Comparison of ENCODE assay signal across 27 cellular contexts in genomic region chr2:232687382-232688160, GRCh38. TPM values are rescaled to one million over a fixed set of nuclear protein-coding genes. Genes with fewer than 3 reads are reported as not detected.
DNase-seq lines count a peak whose midpoint lies in the region; ATAC-seq and TF ChIP-seq lines count a peak whose summit lies in the region.
"Had no signal": no experiment of that assay in that cellular context is flagged by ENCODE, and none has a peak within 500 bp of the region (broad histone marks: within the 10 kb centered on the region; RNA-seq: fewer than 3 reads in every experiment).

No MANE protein-coding gene starts in this region.

- no peaks in the 10 kb centered on the region for H3K36me3 Mint-ChIP-seq in activated CD4-positive, alpha-beta T cell treated with anti-CD3 and anti-CD28 coated beads, Interleukin-2, amount 10 ng/mL, durations not matched to agents 7 days and 5 days (ENCODE audit: low read depth)
- no peaks in the 10 kb centered on the region for H3K36me3 Mint-ChIP-seq in activated T-cell treated with anti-CD3 and anti-CD28 coated beads, Interleukin-2, amount 50 U/mL, for 24 hours (ENCODE audit: low read depth)

- H2AFZ ChIP-seq in SK-N-SH (ENCODE audit: low read depth): no peak overlapping the region

- TF ChIP-seq CTCF in left ventricle myocardium inferior (IDR thresholded peaks at IDR 0.05; ENCODE audit: borderline replicate concordance): no peak
- no peak for TF ChIP-seq CTCF in SK-N-SH (IDR thresholded peaks at IDR 0.05)

- H3K4me1 Mint-ChIP-seq in activated CD4-positive, alpha-beta T cell treated with anti-CD3 and anti-CD28 coated beads, Interleukin-2, amount 10 ng/mL, durations not matched to agents 7 days and 5 days: no peaks in the 10 kb centered on the region
- no peaks in the 10 kb centered on the region for H3K4me1 Mint-ChIP-seq in activated T-cell treated with anti-CD3 and anti-CD28 coated beads, Interleukin-2, amount 50 U/mL, for 24 hours (ENCODE audit: low read depth)
- H3K4me1 Mint-ChIP-seq: activated CD4-positive, alpha-beta T cell treated with anti-CD3 and anti-CD28 coated beads, Interleukin-2, amount 10 ng/mL, durations not matched to agents 24 days and 14 days; stimulated activated naive CD8-positive, alpha-beta T cell treated with anti-CD3 and anti-CD28 coated beads, Interleukin-15, amount 100 ng/mL, for 72 hours had no signal

- POLR2A ChIA-PET in SK-N-SH (lab: Yijun Ruan, JAX): no interaction called here
- POLR2A ChIA-PET in activated CD4-positive, alpha-beta T cell treated with anti-CD3 and anti-CD28 coated beads, Interleukin-2, amount 10 ng/mL, durations not matched to agents 7 days and 5 days (lab: Charles Lee): no interaction called here

- WGBS in SK-N-SH (ENCODE audit: low lambda C conversion rate): 64% methylated on average over 9 of the region's 11 CpGs

- no peaks in the 10 kb centered on the region for H3K9me2 ChIP-seq in SK-N-SH

- H3F3A ChIP-seq in SK-N-SH (replicated peaks; ENCODE audit: insufficient read depth): no peaks in the 10 kb centered on the region

- CTCF ChIA-PET in SK-N-SH (lab: Yijun Ruan, JAX): no interaction called here
- CTCF ChIA-PET in activated CD4-positive, alpha-beta T cell treated with anti-CD3 and anti-CD28 coated beads, Interleukin-2, amount 10 ng/mL, durations not matched to agents 7 days and 5 days (lab: Charles Lee): interaction anchor here (0.6 kb wide), 2 partner anchors 81 to 1739 kb away, joined by 3 to 4 read pairs; no protein-coding TSS in a partner anchor

- H3K9me3 Mint-ChIP-seq in activated CD4-positive, alpha-beta T cell treated with anti-CD3 and anti-CD28 coated beads, Interleukin-2, amount 10 ng/mL, durations not matched to agents 7 days and 5 days: no peaks in the 10 kb centered on the region
- no peaks in the 10 kb centered on the region for H3K9me3 Mint-ChIP-seq in activated T-cell treated with anti-CD3 and anti-CD28 coated beads, Interleukin-2, amount 50 U/mL, for 24 hours
- H3K9me3 Mint-ChIP-seq: activated CD4-positive, alpha-beta T cell treated with anti-CD3 and anti-CD28 coated beads, Interleukin-2, amount 10 ng/mL, durations not matched to agents 24 days and 14 days; activated T-cell treated with anti-CD3 and anti-CD28 coated beads, Interleukin-2, amount 50 U/mL, for 72 hours; stimulated activated naive CD8-positive, alpha-beta T cell treated with anti-CD3 and anti-CD28 coated beads, Interleukin-15, amount 100 ng/mL, for 72 hours had no signal

- H3K4me1 ChIP-seq in left ventricle myocardium inferior (peaks cover 9% of the 10 kb centered on the region), SJCRH30 (peaks cover 21% of the 10 kb centered on the region), SK-N-SH (ENCODE audit: control insufficient read depth in 1 of 2, insufficient read depth in 2 of 2, low read depth in 1 of 2, low read length in 1 of 2) (peaks cover 0 to 3% of the 10 kb centered on the region in 2 experiments; a peak in 1 of 4 replicates)
- H3K4me1 ChIP-seq: BE2C had no signal

- H3K9me3 ChIP-seq in left ventricle myocardium inferior (replicated peaks) (peaks cover 4% of the 10 kb centered on the region), SJCRH30 (replicated peaks) (no peaks in the 10 kb centered on the region), SK-N-SH (no peaks in the 10 kb centered on the region)
- H3K9me3 ChIP-seq: BE2C, thyroid gland had no signal

- H3K27me3 Mint-ChIP-seq in activated CD4-positive, alpha-beta T cell treated with anti-CD3 and anti-CD28 coated beads, Interleukin-2, amount 10 ng/mL, durations not matched to agents 7 days and 5 days: peaks cover 6% of the 10 kb centered on the region
- H3K27me3 Mint-ChIP-seq in activated T-cell treated with anti-CD3 and anti-CD28 coated beads, Interleukin-2, amount 50 U/mL, for 24 hours: no peaks in the 10 kb centered on the region

- no peak overlapping the region for H3K9ac ChIP-seq in SK-N-SH

- TF ChIP-seq RAD21 in SK-N-SH (IDR thresholded peaks at IDR 0.05; ENCODE audit: low read length): no peak

- no peaks in the 10 kb centered on the region for H3K79me2 ChIP-seq in SK-N-SH (ENCODE audit: insufficient read depth)

- no peaks in the 10 kb centered on the region for H3K27me3 ChIP-seq in left ventricle myocardium inferior (ENCODE audit: low read depth)
- H3K27me3 ChIP-seq in SJCRH30: no peaks in the 10 kb centered on the region
- no peaks in the 10 kb centered on the region; the same call in 1 of the 2 replicates for H3K27me3 ChIP-seq in SK-N-SH (ENCODE audit: insufficient read depth)
- H3K27me3 ChIP-seq: BE2C, brain microvascular endothelial cell, heart left ventricle, thyroid gland had no signal

- peak; percentile 13 for ATAC-seq in Right ventricle myocardium inferior
- ATAC-seq: activated T-cell treated with anti-CD3 and anti-CD28 coated beads, Interleukin-2, amount 50 U/mL, for 72 hours; left cardiac atrium; stimulated activated naive CD8-positive, alpha-beta T cell treated with anti-CD3 and anti-CD28 coated beads, Interleukin-15, amount 100 ng/mL, for 72 hours had no signal

- H3K4me3 Mint-ChIP-seq in activated CD4-positive, alpha-beta T cell treated with anti-CD3 and anti-CD28 coated beads, Interleukin-2, amount 10 ng/mL, durations not matched to agents 7 days and 5 days: no peak overlapping the region
- no peak overlapping the region for H3K4me3 Mint-ChIP-seq in activated T-cell treated with anti-CD3 and anti-CD28 coated beads, Interleukin-2, amount 50 U/mL, for 24 hours
- H3K4me3 Mint-ChIP-seq: activated CD4-positive, alpha-beta T cell treated with anti-CD3 and anti-CD28 coated beads, Interleukin-2, amount 10 ng/mL, durations not matched to agents 24 days and 14 days; activated naive CD4-positive, alpha-beta T cell treated with anti-CD3 and anti-CD28 coated beads for 36 hours; activated T-cell treated with anti-CD3 and anti-CD28 coated beads, Interleukin-2, amount 50 U/mL, for 72 hours; stimulated activated naive CD8-positive, alpha-beta T cell treated with anti-CD3 and anti-CD28 coated beads, Interleukin-15, amount 100 ng/mL, for 72 hours had no signal

- TF ChIP-seq EP300 in SK-N-SH (IDR thresholded peaks at IDR 0.05; ENCODE audit: borderline replicate concordance in 1 of 2, low read depth in 1 of 2, low read length in 1 of 2): no peak

- intact Hi-C loops in Right ventricle myocardium inferior (cut with DNase I) (no loop called here), left ventricle myocardium inferior (cut with micrococcal nuclease) (no loop called here)

- H3K4me2 ChIP-seq in SK-N-SH: no peak overlapping the region

- DNase-seq in Right ventricle myocardium inferior (ENCODE audit: missing footprints) (no peak), left ventricle myocardium inferior (no peak), SJCRH30 (peak; percentile 79 to 81), myocyte (ENCODE audit: low read depth) (peak; percentile 95), SK-N-SH (no peak), iPS-NIHi7 (ENCODE audit: extremely low spot score) (no peak)
- DNase-seq in activated CD4-positive, alpha-beta T cell treated with anti-CD3 and anti-CD28 coated beads, Interleukin-2, amount 10 ng/mL, durations not matched to agents 7 days and 5 days: no peak
- no peak for DNase-seq in activated T-cell treated with anti-CD3 and anti-CD28 coated beads, Interleukin-2, amount 50 U/mL, for 24 hours
- DNase-seq: activated CD4-positive, alpha-beta T cell treated with anti-CD3 and anti-CD28 coated beads, Interleukin-2, amount 10 ng/mL, durations not matched to agents 24 days and 14 days; activated naive CD4-positive, alpha-beta T cell treated with anti-CD3 and anti-CD28 coated beads for 36 hours; activated T-cell treated with anti-CD3 and anti-CD28 coated beads, Interleukin-2, amount 50 U/mL, for 72 hours; amniotic stem cell; BE2C; brain microvascular endothelial cell; effector CD4-positive, alpha-beta T cell; GOT3; heart left ventricle; left cardiac atrium; mammary epithelial cell; NCI-H1092 treated with DMSO at 0.1 percent for 48 hours; NCI-H1930; NCI-H226; SHP77; stimulated activated naive CD8-positive, alpha-beta T cell treated with anti-CD3 and anti-CD28 coated beads, Interleukin-15, amount 100 ng/mL, for 72 hours; SW 1271; T1000; thyroid gland had no signal

- H3K36me3 ChIP-seq in left ventricle myocardium inferior (no peaks in the 10 kb centered on the region), SJCRH30 (no peaks in the 10 kb centered on the region), SK-N-SH (replicated peaks in 1 of 2; ENCODE audit: control insufficient read depth in 1 of 2, insufficient read depth in 2 of 2, low read length in 1 of 2) (no peaks in the 10 kb centered on the region)
- H3K36me3 ChIP-seq: BE2C, brain microvascular endothelial cell, thyroid gland had no signal

- no peak overlapping the region for H3K27ac Mint-ChIP-seq in activated CD4-positive, alpha-beta T cell treated with anti-CD3 and anti-CD28 coated beads, Interleukin-2, amount 10 ng/mL, durations not matched to agents 7 days and 5 days
- no peak overlapping the region for H3K27ac Mint-ChIP-seq in activated T-cell treated with anti-CD3 and anti-CD28 coated beads, Interleukin-2, amount 50 U/mL, for 24 hours
- H3K27ac Mint-ChIP-seq: activated CD4-positive, alpha-beta T cell treated with anti-CD3 and anti-CD28 coated beads, Interleukin-2, amount 10 ng/mL, durations not matched to agents 24 days and 14 days; activated naive CD4-positive, alpha-beta T cell treated with anti-CD3 and anti-CD28 coated beads for 36 hours; activated T-cell treated with anti-CD3 and anti-CD28 coated beads, Interleukin-2, amount 50 U/mL, for 72 hours; stimulated activated naive CD8-positive, alpha-beta T cell treated with anti-CD3 and anti-CD28 coated beads, Interleukin-15, amount 100 ng/mL, for 72 hours had no signal

- H3K4me3 ChIP-seq in left ventricle myocardium inferior (no peak overlapping the region), SJCRH30 (no peak overlapping the region), SK-N-SH (ENCODE audit: low read depth in 2 of 2, low read length in 1 of 2) (no peak overlapping the region)
- H3K4me3 ChIP-seq: heart left ventricle, thyroid gland had no signal

- no peaks in the 10 kb centered on the region for H4K20me1 ChIP-seq in SK-N-SH (ENCODE audit: insufficient read depth)

- H3K27ac ChIP-seq in left ventricle myocardium inferior (replicated peaks): no peak overlapping the region
- no peak overlapping the region for H3K27ac ChIP-seq in SJCRH30
- H3K27ac ChIP-seq in SK-N-SH (ENCODE audit: low read depth in 2 of 2, low read length in 1 of 2): no peak overlapping the region
- H3K27ac ChIP-seq: brain microvascular endothelial cell, heart left ventricle, thyroid gland had no signal

RNA-seq across cellular contexts. Expression of gene GIGYF2, which starts 9.6 kb away (rescaled TPM):
- total RNA-seq in Right ventricle myocardium inferior (57.2 TPM), left ventricle myocardium inferior (59.9 TPM), myocyte (63.3 and 67.8 TPM in 2 replicates)
- 79.5 and 97.2 TPM in 2 replicates for total RNA-seq in SJCRH30 (2014; rRNA removed; shearing (Covaris generic))
- 26.2 TPM for polyA plus RNA-seq in myocyte (2012)
- polyA plus RNA-seq in SK-N-SH (2012; rRNA removed): 12.8 and 18.2 TPM in 2 replicates
- 13.4 and 13.7 TPM in 2 replicates for polyA plus RNA-seq in SK-N-SH (2012; cell fraction: cytosol; rRNA removed)
- 10.3 and 21.1 TPM in 2 replicates for polyA plus RNA-seq in SK-N-SH (2012; cell fraction: nucleus; rRNA removed)
- total RNA-seq in activated CD4-positive, alpha-beta T cell treated with anti-CD3 and anti-CD28 coated beads, Interleukin-2, amount 10 ng/mL, durations not matched to agents 7 days and 5 days: 10 to 100 TPM; 54.3 to 58.7 TPM

RNA-seq across cellular contexts. Expression of gene EFHD1, which starts 54.2 kb away (rescaled TPM):
- total RNA-seq in Right ventricle myocardium inferior (26.3 TPM), left ventricle myocardium inferior (29.7 TPM), myocyte (0.29 TPM in 1 of 2 replicates, not detected in the other)
- 18.7 and 20.7 TPM in 2 replicates for total RNA-seq in SJCRH30 (2014; rRNA removed; shearing (Covaris generic))
- 0.72 TPM for polyA plus RNA-seq in myocyte (2012)
- polyA plus RNA-seq in SK-N-SH (2012; rRNA removed): 0.05 TPM in 1 of 2 replicates, not detected in the other
- 0.08 and 0.13 TPM in 2 replicates for polyA plus RNA-seq in SK-N-SH (2012; cell fraction: cytosol; rRNA removed)
- 0.02 and 0.21 TPM in 2 replicates for polyA plus RNA-seq in SK-N-SH (2012; cell fraction: nucleus; rRNA removed)
- total RNA-seq in activated CD4-positive, alpha-beta T cell treated with anti-CD3 and anti-CD28 coated beads, Interleukin-2, amount 10 ng/mL, durations not matched to agents 7 days and 5 days: under 1 TPM; 0.32 to 0.50 TPM

Comparison
In these comparisons a context has a peak if more than half of its experiments do, and no peak if none do; other contexts are left out.
1. DNase-seq: peak in SJCRH30 (2 of 2) and myocyte (single experiment); none in Right ventricle myocardium inferior (single experiment), left ventricle myocardium inferior (single experiment), SK-N-SH (single experiment), activated CD4-positive, alpha-beta T cell treated with anti-CD3 and anti-CD28 coated beads, Interleukin-2, amount 10 ng/mL, durations not matched to agents 7 days and 5 days (single experiment), iPS-NIHi7 (single experiment) and activated T-cell treated with anti-CD3 and anti-CD28 coated beads, Interleukin-2, amount 50 U/mL, for 24 hours (single experiment).
2. RNA of gene EFHD1, which starts 54.2 kb away (total RNA-seq): 29.7 TPM in left ventricle myocardium inferior (single experiment), 26.3 TPM in Right ventricle myocardium inferior (single experiment) and 18.7 to 20.7 TPM in SJCRH30; 0.32 to 0.50 TPM in activated CD4-positive, alpha-beta T cell treated with anti-CD3 and anti-CD28 coated beads, Interleukin-2, amount 10 ng/mL, durations not matched to agents 7 days and 5 days and 0.29 TPM in myocyte; every median in the first group is over 10 times any median in the second.